ENCODE assay signal across 8 cellular contexts in the genomic region with DNA sequence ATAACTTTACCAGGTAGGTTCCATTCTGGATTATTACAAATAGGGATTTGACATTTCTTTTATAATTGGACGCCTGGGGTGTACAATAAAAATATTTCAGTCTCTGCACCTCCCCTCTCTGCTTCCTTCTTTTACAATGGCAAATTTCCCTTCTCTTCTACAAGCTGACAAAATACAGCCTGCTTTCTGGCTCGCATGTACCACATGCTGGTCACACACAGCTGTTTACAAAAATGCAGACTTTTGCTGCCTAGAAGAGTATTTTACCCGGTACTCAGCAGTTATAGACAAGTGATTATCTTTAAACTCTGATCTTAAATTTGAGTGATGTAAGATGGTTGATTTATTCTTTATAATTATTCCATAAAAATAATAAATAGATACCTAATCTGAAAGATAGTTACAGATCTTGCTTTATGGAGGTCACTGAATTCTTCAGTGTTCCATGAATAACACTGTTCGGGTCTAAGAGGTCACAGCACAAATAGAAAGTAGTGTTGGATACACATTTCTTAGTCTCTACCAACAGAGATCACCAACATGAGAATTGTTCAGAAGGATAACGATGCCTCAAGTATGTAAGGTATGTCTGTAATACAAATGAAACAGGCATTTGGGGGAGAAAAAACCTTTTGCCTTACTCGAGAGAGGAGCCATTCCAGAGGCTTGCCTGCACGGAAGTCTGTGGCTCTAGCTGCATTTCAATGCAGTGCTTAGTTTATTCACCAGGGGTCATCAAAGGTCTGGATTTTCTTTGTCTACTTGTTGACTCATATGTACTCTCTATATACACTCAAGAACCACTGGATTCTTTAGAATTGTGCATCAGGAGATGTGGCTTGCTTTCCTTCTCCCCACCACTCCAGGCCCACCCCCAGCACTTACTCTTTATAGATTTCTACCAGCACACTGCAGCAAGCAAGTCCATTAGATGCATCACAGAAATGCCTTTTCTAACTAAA.
DNase-seq lines count a peak whose midpoint lies in the region; ATAC-seq and TF ChIP-seq lines count a peak whose summit lies in the region.

No MANE protein-coding gene starts in this region.

- intact Hi-C loops in PC-3 (cut with micrococcal nuclease) = loop anchor here (1.0 to 10.0 kb wide), 8 partner anchors 142 to 642 kb away; a partner anchor contains a TSS

- peak; percentile 8 to 72 (median 22) for DNase-seq in stimulated activated CD4-positive, alpha-beta T cell treated with anti-CD3 and anti-CD28 coated beads, Interleukin-12 subunit alpha, Interleukin-12 subunit beta, amount 100 ng/mL, for 48 hours (ENCODE audit: low read depth in 2 of 3, low spot score in 1 of 3)
- no peak for DNase-seq in stimulated activated CD4-positive, alpha-beta T cell treated with anti-CD3 and anti-CD28 coated beads, Interleukin-4, amount 100 ng/mL, for 4 hours
- DNase-seq in HCEC 1CT (peak; percentile 87), LHCN-M2 (ENCODE audit: low read depth) (peak; percentile 87), PC-3 (peak; percentile 91), amniotic epithelial cell (ENCODE audit: low read depth) (peak; percentile 86), right atrium auricular region (ENCODE audit: low spot score) (peak; percentile 63), renal cortical epithelial cell (ENCODE audit: low read depth) (peak; percentile 92)

- no peaks in the 10 kb centered on the region for H3K27me3 ChIP-seq in PC-3 (ENCODE audit: low read length)
- no peaks in the 10 kb centered on the region for H3K27me3 ChIP-seq in right atrium auricular region

- ATAC-seq in PC-3 = peak; percentile 89

- H3K9me3 ChIP-seq in PC-3 (ENCODE audit: low read length) (no peaks in the 10 kb centered on the region), right atrium auricular region (no peaks in the 10 kb centered on the region)

- H3K36me3 ChIP-seq in PC-3 (ENCODE audit: low read depth, low read length) = no peaks in the 10 kb centered on the region
- no peaks in the 10 kb centered on the region for H3K36me3 ChIP-seq in right atrium auricular region

- peaks cover 29% of the 10 kb centered on the region for H3K4me1 ChIP-seq in PC-3 (ENCODE audit: insufficient read depth, low read length)
- peaks cover 0 to 12% of the 10 kb centered on the region in 2 donors for H3K4me1 ChIP-seq in right atrium auricular region

- CTCF ChIA-PET in PC-3 (lab: Charles Lee) = interaction anchor here (0.5 to 0.7 kb wide), 4 partner anchors 12 to 643 kb away, joined by 3 read pairs; no protein-coding TSS in a partner anchor

- no peaks in the 10 kb centered on the region for H3K9me2 ChIP-seq in PC-3 (replicated peaks; ENCODE audit: low read length)

- no TSS peak for BruUV-seq in PC-3 (replicated peaks; lab: Mats Ljungman, UMichigan)

- H3K27ac ChIP-seq in PC-3 (ENCODE audit: low read length) (peak overlapping the region; percentile 90), right atrium auricular region (peak overlapping the region in 1 of 2 donors; percentile 37)

- H2AFZ ChIP-seq in PC-3 (ENCODE audit: low read length) = peak overlapping the region; percentile 72; the same call in 1 of the 2 replicates

- POLR2A ChIA-PET in PC-3 (lab: Charles Lee; ENCODE audit: unreplicated experiment) = interaction anchor here (0.6 kb wide), 1 partner anchor 377 kb away, joined by 4 read pairs; no protein-coding TSS in a partner anchor

- H3K4me2 ChIP-seq in PC-3 (ENCODE audit: low read length) = peak overlapping the region; percentile 66

- H4K20me1 ChIP-seq in PC-3 (ENCODE audit: low read length) = no peaks in the 10 kb centered on the region

- H3K9ac ChIP-seq in PC-3 (ENCODE audit: low read length) = peak overlapping the region; percentile 84

- no peaks in the 10 kb centered on the region for H3F3A ChIP-seq in PC-3 (ENCODE audit: low read length, unreplicated experiment)

- H3K4me3 ChIP-seq in PC-3 (ENCODE audit: low read length) (no peak overlapping the region), right atrium auricular region (no peak overlapping the region)

- no peaks in the 10 kb centered on the region for H3K79me2 ChIP-seq in PC-3 (ENCODE audit: low read length)

- TF ChIP-seq CTCF in PC-3 (conservative IDR thresholded peaks at IDR 0.05; ENCODE audit: low read depth, low read length) = peak; percentile 76
- peak in 1 of 2 donors; percentile 80 for TF ChIP-seq CTCF in right atrium auricular region (IDR thresholded peaks at IDR 0.05)

Comparison
In these comparisons a context has a peak if more than half of its experiments do, and no peak if none do; other contexts are left out.
1. DNase-seq: peak in stimulated activated CD4-positive, alpha-beta T cell treated with anti-CD3 and anti-CD28 coated beads, Interleukin-12 subunit alpha, Interleukin-12 subunit beta, amount 100 ng/mL, for 48 hours (3 of 3), HCEC 1CT (single experiment), LHCN-M2 (single experiment), PC-3 (single experiment), amniotic epithelial cell (single experiment), right atrium auricular region (single experiment) and renal cortical epithelial cell (single experiment); none in stimulated activated CD4-positive, alpha-beta T cell treated with anti-CD3 and anti-CD28 coated beads, Interleukin-4, amount 100 ng/mL, for 4 hours (0 of 2).